10 cellular contexts compared by ENCODE assay signal in genomic region chr22:36335621-36336020, GRCh38. TPM values are rescaled to one million over a fixed set of nuclear protein-coding genes. Genes with fewer than 3 reads are reported as not detected.
DNase-seq lines count a peak whose midpoint lies in the region; ATAC-seq, FAIRE-seq and TF ChIP-seq lines count a peak whose summit lies in the region.
"Had no signal": no experiment of that assay in that cellular context is flagged by ENCODE, and none has a peak within 500 bp of the region (broad histone marks: within the 10 kb centered on the region; RNA-seq: fewer than 3 reads in every experiment).

No MANE protein-coding gene starts in this region.

- peak overlapping the region; percentile 86 for H3K4me3 Mint-ChIP-seq in CD8-positive, alpha-beta T cell
- no peak overlapping the region for H3K4me3 Mint-ChIP-seq in progenitor cell of endocrine pancreas (ENCODE audit: low read depth)

- peak overlapping the region; percentile 4 for H3K4me3 ChIP-seq in CD8-positive, alpha-beta T cell (ENCODE audit: low read depth, low read length)
- peak overlapping the region; percentile 63 for H3K4me3 ChIP-seq in SK-N-MC
- H3K4me3 ChIP-seq in endothelial cell of umbilical vein (replicated peaks in 1 of 3; ENCODE audit: insufficient read depth in 1 of 3, low read depth in 1 of 3, low read length in 3 of 3), result no peak overlapping the region
- H3K4me3 ChIP-seq: HAP-1 had no signal

- POLR2A ChIA-PET in CD8-positive, alpha-beta T cell (lab: Charles Lee), result interaction anchor here (0.6 to 5.7 kb wide), 9 partner anchors 8 to 146 kb away, joined by 3 to 124 read pairs (median 4); partner anchors contain the start of genes MYH9 and TXN2
- POLR2A ChIA-PET in endothelial cell of umbilical vein (lab: Charles Lee), result no interaction called here

- dilution Hi-C loops in endothelial cell of umbilical vein (cut with MboI; ENCODE audit: extremely low pct_ligation_motif_present, low sequenced_read_pairs), result no loop called here

- H3K4me2 ChIP-seq in endothelial cell of umbilical vein (ENCODE audit: insufficient read depth, low read length), result no peak overlapping the region

- H3K9me3 ChIP-seq in CD8-positive, alpha-beta T cell (ENCODE audit: low read length), result no peaks in the 10 kb centered on the region
- no peaks in the 10 kb centered on the region for H3K9me3 ChIP-seq in SK-N-MC (ENCODE audit: low read depth, low read length)
- H3K9me3 ChIP-seq in endothelial cell of umbilical vein (replicated peaks; ENCODE audit: control insufficient read depth, insufficient read depth, low read length), result no peaks in the 10 kb centered on the region
- H3K9me3 ChIP-seq: HAP-1 had no signal

- H3K9ac ChIP-seq in SK-N-MC (ENCODE audit: insufficient read length) (peak overlapping the region; percentile 70), endothelial cell of umbilical vein (replicated peaks; ENCODE audit: extremely low read depth, insufficient read depth, low read length) (peak overlapping the region; percentile 54)

- peaks cover 86% of the 10 kb centered on the region for H3K36me3 Mint-ChIP-seq in CD8-positive, alpha-beta T cell
- peaks cover 31% of the 10 kb centered on the region for H3K36me3 Mint-ChIP-seq in progenitor cell of endocrine pancreas (ENCODE audit: insufficient read depth)

- no peaks in the 10 kb centered on the region for H3K27me3 ChIP-seq in CD8-positive, alpha-beta T cell (ENCODE audit: insufficient read depth, low read length)
- no peaks in the 10 kb centered on the region for H3K27me3 ChIP-seq in endothelial cell of umbilical vein (ENCODE audit: control insufficient read depth in 2 of 2, insufficient read depth in 2 of 2, low read length in 2 of 2)

- H3K9me1 ChIP-seq in endothelial cell of umbilical vein (replicated peaks; ENCODE audit: control insufficient read depth, extremely low read depth, insufficient read depth, low read length), result no peaks in the 10 kb centered on the region

- peaks cover 34% of the 10 kb centered on the region for H3K36me3 ChIP-seq in CD8-positive, alpha-beta T cell (ENCODE audit: insufficient read depth, low read length)
- H3K36me3 ChIP-seq in SK-N-MC (ENCODE audit: insufficient read depth, low read length) (peaks cover 46% of the 10 kb centered on the region), endothelial cell of umbilical vein (ENCODE audit: control insufficient read depth in 2 of 2, extremely low read depth in 1 of 2, insufficient read depth in 2 of 2, low read length in 2 of 2) (peaks cover 20 to 46% of the 10 kb centered on the region in 2 experiments)

- TF ChIP-seq CTCF in CD8-positive, alpha-beta T cell (IDR thresholded peaks at IDR 0.05), result no peak
- no peak for TF ChIP-seq CTCF in endothelial cell of umbilical vein (IDR thresholded peaks at IDR 0.05; ENCODE audit: extremely low read depth in 1 of 2, insufficient read depth in 1 of 2, low read depth in 1 of 2, low read length in 2 of 2)
- TF ChIP-seq CTCF in progenitor cell of endocrine pancreas (IDR thresholded peaks at IDR 0.05; ENCODE audit: unreplicated experiment), result no peak

- H3K9me3 Mint-ChIP-seq in CD8-positive, alpha-beta T cell, result no peaks in the 10 kb centered on the region
- no peaks in the 10 kb centered on the region for H3K9me3 Mint-ChIP-seq in progenitor cell of endocrine pancreas (ENCODE audit: low read depth)

- H3K79me2 ChIP-seq in endothelial cell of umbilical vein (ENCODE audit: control insufficient read depth, insufficient read depth, low read length), result peaks cover 80% of the 10 kb centered on the region

- peak overlapping the region; percentile 99 for H3K27ac Mint-ChIP-seq in CD8-positive, alpha-beta T cell
- H3K27ac Mint-ChIP-seq in progenitor cell of endocrine pancreas, result peak overlapping the region; percentile 68

- no TSS peak for BruUV-seq in endothelial cell of umbilical vein (replicated peaks; lab: Mats Ljungman, UMichigan)

- peak overlapping the region; percentile 33 for H3K27ac ChIP-seq in CD8-positive, alpha-beta T cell (ENCODE audit: low read depth, low read length)
- H3K27ac ChIP-seq in SK-N-MC (peak overlapping the region; percentile 97), endothelial cell of umbilical vein (ENCODE audit: insufficient read depth, low read depth, low read length) (peak overlapping the region; percentile 67)

- CTCF ChIA-PET in CD8-positive, alpha-beta T cell (lab: Charles Lee), result interaction anchor here (0.8 to 7.3 kb wide), 10 partner anchors 8 to 135 kb away, joined by 3 to 53 read pairs (median 4); no protein-coding TSS in a partner anchor
- CTCF ChIA-PET in endothelial cell of umbilical vein (lab: Charles Lee), result interaction anchor here (1.0 to 5.3 kb wide), 6 partner anchors 8 to 151 kb away, joined by 3 to 56 read pairs (median 3); no protein-coding TSS in a partner anchor

- no peak for ATAC-seq in CD8-positive, alpha-beta T cell

- H2AFZ ChIP-seq in endothelial cell of umbilical vein (ENCODE audit: low read depth, low read length), result no peak overlapping the region

- peaks cover 97% of the 10 kb centered on the region for H3K4me1 Mint-ChIP-seq in CD8-positive, alpha-beta T cell (ENCODE audit: low read depth)
- peaks cover 27% of the 10 kb centered on the region for H3K4me1 Mint-ChIP-seq in progenitor cell of endocrine pancreas (ENCODE audit: low read depth)

- intact Hi-C loops in CD8-positive, alpha-beta T cell (cut with DNase I, micrococcal nuclease), result loop anchor here in 1 of 2 experiments (2.0 kb wide), 1 partner anchor 13 kb away; no protein-coding TSS in a partner anchor
- intact Hi-C loops in endothelial cell of umbilical vein (cut with micrococcal nuclease), result no loop called here

- no peaks in the 10 kb centered on the region for H3K27me3 Mint-ChIP-seq in CD8-positive, alpha-beta T cell (ENCODE audit: low read depth)
- H3K27me3 Mint-ChIP-seq in progenitor cell of endocrine pancreas, result no peaks in the 10 kb centered on the region

- DNase-seq in CD8-positive, alpha-beta T cell, result peak in 2 of 7 experiments; percentile 32 to 55
- no peak for DNase-seq in SK-N-MC (ENCODE audit: low read depth, low spot score)
- no peak for DNase-seq in endothelial cell of umbilical vein (ENCODE audit: low read depth, low spot score)
- DNase-seq in progenitor cell of endocrine pancreas (ENCODE audit: low spot score, unreplicated experiment), result no peak
- no peak for DNase-seq in SW480 (ENCODE audit: low spot score)
- DNase-seq in NCI-H69 (lab: John Stamatoyannopoulos, UW), result no peak
- DNase-seq in RCC 7860 (ENCODE audit: low spot score), result no peak
- DNase-seq in NCI-H510A (lab: John Stamatoyannopoulos, UW), result no peak
- DNase-seq: NCI-H1417 treated with DMSO at 0.1 percent for 48 hours had no signal

- no peaks in the 10 kb centered on the region for H4K20me1 ChIP-seq in endothelial cell of umbilical vein (replicated peaks; ENCODE audit: control insufficient read depth, extremely low read depth, insufficient read depth, low read length)

- peaks cover 100% of the 10 kb centered on the region for H3K4me1 ChIP-seq in CD8-positive, alpha-beta T cell (ENCODE audit: insufficient read depth, low read length)
- H3K4me1 ChIP-seq in endothelial cell of umbilical vein (ENCODE audit: control insufficient read depth, extremely low read depth, insufficient read depth, low read length), result peaks cover 98% of the 10 kb centered on the region
- H3K4me1 ChIP-seq: HAP-1 had no signal

- FAIRE-seq in endothelial cell of umbilical vein (lab: Jason Lieb, UNC), result no peak
- FAIRE-seq in RCC 7860 (lab: Jason Lieb, UNC), result no peak

- TF ChIP-seq POLR2A in endothelial cell of umbilical vein (IDR thresholded peaks at IDR 0.05; ENCODE audit: low read depth, low read length), result no peak

TF ChIP-seq in endothelial cell of umbilical vein, 7 proteins besides CTCF, POLR2A, EP300 and RAD21:
- TF ChIP-seq EZH2 (IDR thresholded peaks at IDR 0.05; ENCODE audit: borderline replicate concordance, low read depth, low read length, severe bottlenecking), result no peak
- TF ChIP-seq POLR2AphosphoS5 (IDR thresholded peaks at IDR 0.05; ENCODE audit: insufficient read depth, low read depth, low read length), result no peak
- TF ChIP-seq JUN (IDR thresholded peaks at IDR 0.05; ENCODE audit: borderline replicate concordance, insufficient read depth, insufficient read length, low read depth), result no peak
- no peak for TF ChIP-seq MAX (IDR thresholded peaks at IDR 0.05; ENCODE audit: insufficient read depth, insufficient read length)
- TF ChIP-seq MYC (IDR thresholded peaks at IDR 0.05; ENCODE audit: low read depth, low read length), result no peak
- no peak for TF ChIP-seq GATA2 (IDR thresholded peaks at IDR 0.05; ENCODE audit: insufficient read depth, insufficient read length, low read depth, low read length)
- no peak for TF ChIP-seq FOS (IDR thresholded peaks at IDR 0.05; ENCODE audit: borderline replicate concordance, insufficient read depth, low read length)

RNA-seq across cellular contexts. Expression of gene MYH9, which starts 52.1 kb away (rescaled TPM):
- total RNA-seq in CD8-positive, alpha-beta T cell, result 100 to 1,000 TPM; 703 to 757 TPM
- total RNA-seq in endothelial cell of umbilical vein (1,331 and 1,413 TPM in 2 replicates), progenitor cell of endocrine pancreas (299 and 306 TPM in 2 replicates)
- polyA plus RNA-seq in endothelial cell of umbilical vein, result 157 and 188 TPM in 2 replicates
- polyA plus RNA-seq in endothelial cell of umbilical vein (2011; cell fraction: cytosol; rRNA removed), result 377 and 396 TPM in 2 replicates
- 759 and 766 TPM in 2 replicates for polyA plus RNA-seq in endothelial cell of umbilical vein (2011; cell fraction: nucleus; rRNA removed)
- 496 and 585 TPM in 2 replicates for polyA plus RNA-seq in endothelial cell of umbilical vein (2012)
- 1,176 and 1,679 TPM in 2 replicates for polyA minus RNA-seq in endothelial cell of umbilical vein
- 42.9 TPM for polyA minus RNA-seq in endothelial cell of umbilical vein (2011; cell fraction: cytosol; rRNA and poly(A)+ RNA removed)
- polyA minus RNA-seq in endothelial cell of umbilical vein (2011; cell fraction: nucleus; rRNA and poly(A)+ RNA removed), result 498 and 877 TPM in 2 replicates

Comparison
In these comparisons a context has a peak if more than half of its experiments do, and no peak if none do; other contexts are left out.
1. H3K27ac ChIP-seq: peak in every context shown above with its lines; median percentile 97 in SK-N-MC; 67 in endothelial cell of umbilical vein; 33 in CD8-positive, alpha-beta T cell.
2. H3K4me3 ChIP-seq: peak in CD8-positive, alpha-beta T cell (single experiment) and SK-N-MC (single experiment); none in endothelial cell of umbilical vein (0 of 3).